Comparison of ENCODE assay signal across 18 cellular contexts in genomic region chr12:27964123-27964522, GRCh38.
"Had no signal": no experiment of that assay in that cellular context is flagged by ENCODE, and none has a peak within 500 bp of the region (broad histone marks: within the 10 kb centered on the region; RNA-seq: fewer than 3 reads in every experiment).

No MANE protein-coding gene starts in this region.

- ATAC-seq: activated CD8-positive, alpha-beta T cell treated with anti-CD3 and anti-CD28 coated beads, Interleukin-2, amount 10 ng/mL, durations not matched to agents 7 days and 5 days; activated T-cell treated with anti-CD3 and anti-CD28 coated beads, Interleukin-2, amount 50 U/mL, for 72 hours; gastrocnemius medialis; heart left ventricle; pancreas; stimulated activated effector memory CD8-positive, alpha-beta T cell treated with anti-CD3 and anti-CD28 coated beads, Interleukin-12 subunit alpha, Interleukin-12 subunit beta, amount 100 ng/mL, for 72 hours; T-helper 17 cell had no signal

- DNase-seq: activated CD4-positive, alpha-beta T cell treated with anti-CD3 and anti-CD28 coated beads for 48 hours; activated CD8-positive, alpha-beta memory T cell treated with anti-CD3 and anti-CD28 coated beads, Interleukin-2, amount 50 U/mL, for 48 hours; activated CD8-positive, alpha-beta T cell treated with anti-CD3 and anti-CD28 coated beads, Interleukin-2, amount 10 ng/mL, durations not matched to agents 7 days and 5 days; activated gamma-delta T cell; activated T-cell treated with anti-CD3 and anti-CD28 coated beads, Interleukin-2, amount 50 U/mL, for 72 hours; amygdala; brain microvascular endothelial cell; effector memory CD4-positive, alpha-beta T cell; gastrocnemius medialis; heart left ventricle; immature natural killer cell; naive B cell; pancreas; sigmoid colon; T-helper 17 cell; thyroid gland; uterus had no signal
